ENCODE assay signal across 1 cellular context in genomic region chr17:27446569-27447301, GRCh38.
TF ChIP-seq lines count a peak whose summit lies in the region.

No MANE protein-coding gene starts in this region.

TF ChIP-seq in K562, 482 proteins besides CTCF, POLR2A, EP300 and RAD21 (continued from another document and continues in another):
- TF ChIP-seq CHAMP1 (IDR thresholded peaks at IDR 0.05) (no peak), IFI16 (CRISPR knock-in tag; IDR thresholded peaks at IDR 0.05) (no peak), ARID3A (IDR thresholded peaks at IDR 0.05; ENCODE audit: borderline replicate concordance, low read depth, low read length) (peak; percentile 80; the same call in 1 of the 2 replicates), ETV6 (IDR thresholded peaks at IDR 0.05; ENCODE audit: borderline replicate concordance in 1 of 2, low read depth in 2 of 2, low read length in 1 of 2) (0 out of 4 replicates have a peak, but pooled peaks of 1 of the 2 experiments have one; percentile 24), ETV6 (CRISPR knock-in tag; IDR thresholded peaks at IDR 0.05; ENCODE audit: borderline replicate concordance) (no peak), XRCC3 (IDR thresholded peaks at IDR 0.05) (no peak), SAFB2 (IDR thresholded peaks at IDR 0.05; ENCODE audit: borderline replicate concordance, low read depth, low read length, severe bottlenecking) (no peak), ZBTB12 (CRISPR knock-in tag; IDR thresholded peaks at IDR 0.05) (no peak), KDM1A (IDR thresholded peaks at IDR 0.05) (peak; percentile 94 to 96), NEUROD1 (IDR thresholded peaks at IDR 0.05; ENCODE audit: borderline replicate concordance, low read depth, low read length, partially characterized antibody) (peak; percentile 71), TAF15 (IDR thresholded peaks at IDR 0.05; ENCODE audit: low read depth, low read length) (no peak), MITF (IDR thresholded peaks at IDR 0.05) (no peak), ZBTB8A (IDR thresholded peaks at IDR 0.05; ENCODE audit: partially characterized antibody) (no peak), DIDO1 (tag; IDR thresholded peaks at IDR 0.05; ENCODE audit: low read depth) (no peak), THRB (CRISPR knock-in tag; conservative IDR thresholded peaks at IDR 0.05) (no peak), GMEB1 (CRISPR knock-in tag; IDR thresholded peaks at IDR 0.05) (no peak), ATF1 (CRISPR knock-in tag; IDR thresholded peaks at IDR 0.05) (no peak), ATF1 (tag; IDR thresholded peaks at IDR 0.05) (peak; percentile 77), ELK1 (CRISPR knock-in tag; IDR thresholded peaks at IDR 0.05) (no peak), HOXB6 (CRISPR knock-in tag; IDR thresholded peaks at IDR 0.05; ENCODE audit: borderline replicate concordance) (no peak), GTF2A2 (tag; IDR thresholded peaks at IDR 0.05) (no peak), ZBTB9 (CRISPR knock-in tag; IDR thresholded peaks at IDR 0.05) (no peak), GABPA (tag; conservative IDR thresholded peaks at IDR 0.05; ENCODE audit: low read depth) (no peak), MCM7 (IDR thresholded peaks at IDR 0.05) (no peak), ZNF23 (CRISPR knock-in tag; IDR thresholded peaks at IDR 0.05) (no peak), NCOA4 (IDR thresholded peaks at IDR 0.05; ENCODE audit: partially characterized antibody) (no peak), ZNF253 (CRISPR knock-in tag; conservative IDR thresholded peaks at IDR 0.05) (no peak), CREB3L1 (IDR thresholded peaks at IDR 0.05; ENCODE audit: borderline replicate concordance, low read depth) (0 out of 2 replicates have a peak, but pooled peaks have one; percentile 25), HCFC1 (IDR thresholded peaks at IDR 0.05; ENCODE audit: low read depth, low read length) (no peak), POU5F1 (IDR thresholded peaks at IDR 0.05; ENCODE audit: borderline replicate concordance, low read depth, low read length, partially characterized antibody) (no peak), ZHX1 (conservative IDR thresholded peaks at IDR 0.05; ENCODE audit: low read length) (no peak), NRF1 (conservative IDR thresholded peaks at IDR 0.05 in 1 of 2, IDR thresholded peaks at IDR 0.05 in 1 of 2) (peak; percentile 17 to 20; a peak in 1 of 4 replicates), MED1 (CRISPR knock-in tag; IDR thresholded peaks at IDR 0.05; ENCODE audit: borderline replicate concordance) (no peak), ZNF175 (CRISPR knock-in tag; IDR thresholded peaks at IDR 0.05; ENCODE audit: low read depth) (no peak), SRSF7 (optimal IDR thresholded peaks at IDR 0.05; ENCODE audit: low read depth, low read length) (no peak), NFATC3 (IDR thresholded peaks at IDR 0.05) (no peak), ETS1 (conservative IDR thresholded peaks at IDR 0.05; ENCODE audit: control insufficient read depth, low read depth, low read length) (no peak), ZKSCAN3 (CRISPR knock-in tag; IDR thresholded peaks at IDR 0.05) (no peak), CBX1 (IDR thresholded peaks at IDR 0.05; ENCODE audit: low read depth) (no peak), DNMT1 (IDR thresholded peaks at IDR 0.05) (no peak), E2F4 (CRISPR knock-in tag; IDR thresholded peaks at IDR 0.05; ENCODE audit: low read depth) (no peak)
